In genomic region chr22:46652081-46652929, GRCh38 we compare ENCODE assay signal across 1 cellular context.
A peak's percentile ranks its signal among the peaks of the same experiment; 100 is the strongest.
TF ChIP-seq lines count a peak whose summit lies in the region.

No MANE protein-coding gene starts in this region.

TF ChIP-seq in HEK293, 187 proteins besides CTCF, POLR2A, EP300 and RAD21 (continued from another document):
- TF ChIP-seq ZNF645 (tag by site-specific recombination; IDR thresholded peaks at IDR 0.05) (no peak), ZNF114 (tag by site-specific recombination; IDR thresholded peaks at IDR 0.05) (no peak), GLIS1 (tag by site-specific recombination; IDR thresholded peaks at IDR 0.05) (peak; percentile 58), ZNF510 (tag by site-specific recombination; IDR thresholded peaks at IDR 0.05; ENCODE audit: insufficient replicate concordance) (no peak), KLF7 (tag by site-specific recombination; IDR thresholded peaks at IDR 0.05; ENCODE audit: borderline replicate concordance) (no peak), KLF16 (tag by site-specific recombination; IDR thresholded peaks at IDR 0.05) (no peak), FEZF1 (tag by site-specific recombination; IDR thresholded peaks at IDR 0.05) (no peak), KLF8 (tag by site-specific recombination; IDR thresholded peaks at IDR 0.05) (no peak), ZNF148 (tag by site-specific recombination; IDR thresholded peaks at IDR 0.05; ENCODE audit: borderline replicate concordance) (no peak), ZNF26 (tag by site-specific recombination; IDR thresholded peaks at IDR 0.05) (no peak), ZNF658 (tag by site-specific recombination; IDR thresholded peaks at IDR 0.05) (no peak), ZFP37 (tag by site-specific recombination; IDR thresholded peaks at IDR 0.05) (no peak), ZNF449 (tag by site-specific recombination; IDR thresholded peaks at IDR 0.05) (no peak), ZNF37A (tag by site-specific recombination; IDR thresholded peaks at IDR 0.05) (no peak), ZNF843 (tag by site-specific recombination; IDR thresholded peaks at IDR 0.05) (no peak), PRDM10 (tag by site-specific recombination; IDR thresholded peaks at IDR 0.05) (peak; percentile 68), ZNF155 (tag by site-specific recombination; IDR thresholded peaks at IDR 0.05) (no peak)
